Comparison of ENCODE assay signal across 27 cellular contexts in genomic region chr1:180933141-180933540, GRCh38. TPM values are rescaled to one million over a fixed set of nuclear protein-coding genes. Genes with fewer than 3 reads are reported as not detected.
DNase-seq lines count a peak whose midpoint lies in the region; FAIRE-seq and TF ChIP-seq lines count a peak whose summit lies in the region.
"Had no signal": no experiment of that assay in that cellular context is flagged by ENCODE, and none has a peak within 500 bp of the region (broad histone marks: within the 10 kb centered on the region; RNA-seq: fewer than 3 reads in every experiment).

No MANE protein-coding gene starts in this region.

- H4K20me1 ChIP-seq in osteoblast (ENCODE audit: insufficient read depth, low read length): peaks cover 3% of the 10 kb centered on the region

- no peak for FAIRE-seq in H54 (lab: Jason Lieb, UNC)
- FAIRE-seq: bronchial epithelial cell, colon, D721Med, islet of Langerhans, pancreas had no signal

- H3K4me1 ChIP-seq in osteoblast (ENCODE audit: insufficient read depth, low read length): no peaks in the 10 kb centered on the region
- H3K4me1 ChIP-seq: left lung, pancreas, Peyer's patch had no signal

- no peaks in the 10 kb centered on the region for H3K9me3 ChIP-seq in osteoblast (ENCODE audit: low read depth, low read length)
- H3K9me3 ChIP-seq: left lung, pancreas, Peyer's patch had no signal

- no peak overlapping the region for H3K27ac ChIP-seq in osteoblast (ENCODE audit: low read depth, low read length)
- H3K27ac ChIP-seq: epithelial cell of prostate, left lung, pancreas, Peyer's patch, skin epidermis, VCaP had no signal

- no peak overlapping the region for H3K4me3 ChIP-seq in osteoblast (ENCODE audit: insufficient read depth, low read length)
- H3K4me3 ChIP-seq: left lung, pancreas, Peyer's patch, skin epidermis had no signal

- TF ChIP-seq CTCF in GM12874 (IDR thresholded peaks at IDR 0.05; ENCODE audit: insufficient read depth, low read depth, low read length) (0 out of 2 replicates have a peak, but pooled peaks have one; percentile 9), osteoblast (IDR thresholded peaks at IDR 0.05; ENCODE audit: extremely low read depth, low read depth, low read length) (no peak)

- peaks cover 8% of the 10 kb centered on the region for H3K36me3 ChIP-seq in osteoblast (ENCODE audit: insufficient read depth, low read length)
- H3K36me3 ChIP-seq: pancreas had no signal

- no peak for TF ChIP-seq POLR2A in erythroblast (IDR thresholded peaks at IDR 0.05; ENCODE audit: low read length)
- no peak for TF ChIP-seq POLR2A in H54 (IDR thresholded peaks at IDR 0.05; ENCODE audit: low read depth, low read length)

- no peak overlapping the region for H2AFZ ChIP-seq in osteoblast (ENCODE audit: low read length)

- peak; percentile 81 for DNase-seq in CMK (ENCODE audit: low read depth)
- DNase-seq in RPMI7951 (ENCODE audit: low read depth): peak; percentile 14
- DNase-seq in erythroblast (lab: John Stamatoyannopoulos, UW): peak; percentile 66 to 91
- no peak for DNase-seq in GM03348 (ENCODE audit: low spot score)
- no peak for DNase-seq in osteoblast (ENCODE audit: insufficient read length, low spot score, missing footprints)
- DNase-seq in H54 (ENCODE audit: insufficient read length, low spot score): no peak
- DNase-seq: activated CD4-positive, alpha-beta T cell treated with anti-CD3 and anti-CD28 coated beads for 4 hours; activated CD8-positive, alpha-beta T cell treated with anti-CD3 and anti-CD28 coated beads, Interleukin-2, amount 10 ng/mL, durations not matched to agents 7 days and 5 days; amygdala; CD4-positive, alpha-beta T cell; effector CD8-positive, alpha-beta T cell; NCI-H1105 treated with DMSO at 0.1 percent for 48 hours; NCI-H2029 treated with DMSO at 0.1 percent for 48 hours; Peyer's patch; retina; SIG-M5; trophoblast cell had no signal

- H3K27me3 ChIP-seq in osteoblast (ENCODE audit: insufficient read depth, low read length): no peaks in the 10 kb centered on the region
- H3K27me3 ChIP-seq: left lung, pancreas, Peyer's patch had no signal

- H3K79me2 ChIP-seq in osteoblast (ENCODE audit: insufficient read depth, low read length): no peaks in the 10 kb centered on the region

- H3K4me2 ChIP-seq in osteoblast (ENCODE audit: insufficient read depth, low read length): no peak overlapping the region

RNA-seq across cellular contexts. Expression of gene KIAA1614, which starts 20.4 kb away (rescaled TPM):
- total RNA-seq in RPMI7951 (2014; rRNA removed; shearing (Covaris generic)): 1.6 and 1.7 TPM in 2 replicates
- total RNA-seq in osteoblast: 11.8 and 12.7 TPM in 2 replicates

Comparison
In these comparisons a context has a peak if more than half of its experiments do, and no peak if none do; other contexts are left out.
1. DNase-seq: peak in CMK (single experiment), RPMI7951 (single experiment) and erythroblast (2 of 2); none in GM03348 (single experiment), osteoblast (single experiment) and H54 (single experiment).